Comparison of ENCODE assay signal across 19 cellular contexts in the genomic region with DNA sequence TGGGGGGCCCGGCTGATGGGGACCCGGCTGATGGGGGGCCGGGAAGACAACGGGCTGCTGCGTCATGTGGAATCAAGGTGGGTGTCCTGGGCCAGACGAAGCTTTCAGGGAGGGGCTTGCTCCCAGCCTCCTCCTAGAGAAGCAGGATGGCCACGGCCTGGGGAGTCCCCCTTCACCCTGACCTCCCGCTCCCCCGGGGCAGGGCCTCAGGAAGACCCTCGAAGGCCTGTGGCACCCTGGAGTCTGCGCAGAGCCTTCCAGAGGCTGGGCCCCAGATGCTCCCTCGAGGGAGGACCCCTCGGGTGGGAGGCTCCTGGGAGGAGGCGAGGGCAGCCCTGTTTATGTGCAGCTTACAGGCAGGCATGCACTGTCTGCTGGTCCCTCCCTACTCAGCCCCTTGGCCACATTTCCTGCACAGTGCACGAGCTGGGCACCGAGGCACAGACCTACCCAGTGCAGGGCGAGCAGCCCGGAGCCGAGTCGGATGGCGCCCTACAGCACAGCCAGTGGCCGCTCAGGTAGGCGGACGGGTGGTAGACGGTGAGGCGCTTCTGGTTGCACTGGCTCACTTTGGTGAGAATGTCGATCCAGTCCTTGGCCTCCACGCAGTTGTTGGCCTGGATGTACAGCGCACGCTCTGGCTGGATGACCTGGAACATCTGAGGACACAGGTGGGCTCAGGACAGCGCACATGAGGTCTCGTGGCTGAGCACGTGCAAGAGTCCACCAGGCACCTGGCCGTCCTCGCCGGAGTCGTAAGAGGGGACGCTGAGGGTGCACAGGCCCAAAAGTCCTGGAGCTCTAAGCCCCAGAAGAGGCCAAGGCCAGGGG. TPM values are rescaled to one million over a fixed set of nuclear protein-coding genes. Genes with fewer than 3 reads are reported as not detected.
DNase-seq lines count a peak whose midpoint lies in the region; ATAC-seq and TF ChIP-seq lines count a peak whose summit lies in the region.
"Had no signal": no experiment of that assay in that cellular context is flagged by ENCODE, and none has a peak within 500 bp of the region (broad histone marks: within the 10 kb centered on the region; RNA-seq: fewer than 3 reads in every experiment).

No MANE protein-coding gene starts in this region.

- in situ Hi-C loops in IMR-90 (cut with MboI; ENCODE audit: low sequenced_read_pairs) (no loop called here), gastrocnemius medialis (cut with MboI; ENCODE audit: low sequenced_read_pairs in 4 of 4) (no loop called here)

- 95% methylated on average over 27 of the region's 38 CpGs; no CpG with 5 or more reads in 1 of the 2 experiments for WGBS in IMR-90 (ENCODE audit: extremely low coverage in 2 of 2, insufficient read length in 1 of 2), 2 experiments

- dilution Hi-C loops in IMR-90 (cut with HindIII; ENCODE audit: low sequenced_read_pairs, unreplicated experiment), result no loop called here

- no peak overlapping the region for H2BK120ac ChIP-seq in IMR-90 (ENCODE audit: low read depth, low read length)

- no peak overlapping the region for H2AFZ ChIP-seq in IMR-90 (replicated peaks; ENCODE audit: low read length, poor library complexity)

- H4K5ac ChIP-seq in IMR-90 (ENCODE audit: low read depth, low read length), result no peak overlapping the region

- H3K56ac ChIP-seq in IMR-90 (ENCODE audit: extremely low read depth, insufficient read depth, low read length), result no peak overlapping the region

- peaks cover 14 to 55% of the 10 kb centered on the region in 2 experiments for H3K79me1 ChIP-seq in IMR-90 (ENCODE audit: low read depth in 1 of 2, low read length in 2 of 2)

- H3K4ac ChIP-seq in IMR-90 (ENCODE audit: low read depth, low read length), result no peak overlapping the region

- no peak overlapping the region for H4K91ac ChIP-seq in IMR-90 (ENCODE audit: insufficient read depth, low read depth, low read length)

- H3K27me3 Mint-ChIP-seq in CD14-positive monocyte (ENCODE audit: low read depth in 3 of 3), result peaks cover 0 to 2% (median 0%) of the 10 kb centered on the region in 3 donors
- no peaks in the 10 kb centered on the region for H3K27me3 Mint-ChIP-seq in naive thymus-derived CD4-positive, alpha-beta T cell
- H3K27me3 Mint-ChIP-seq: B cell; CD4-positive, alpha-beta memory T cell; IgD-negative memory B cell had no signal

- no TSS peak for BruUV-seq in IMR-90 (replicated peaks; lab: Mats Ljungman, UMichigan)

- TF ChIP-seq CTCF in CD14-positive monocyte (IDR thresholded peaks at IDR 0.05), result no peak
- TF ChIP-seq CTCF in IMR-90 (conservative IDR thresholded peaks at IDR 0.05; ENCODE audit: low read depth, low read length), result no peak
- TF ChIP-seq CTCF in gastrocnemius medialis (IDR thresholded peaks at IDR 0.05 in 4 of 5, conservative IDR thresholded peaks at IDR 0.05 in 1 of 5), result no peak

- H3K36me3 Mint-ChIP-seq in CD14-positive monocyte, result peaks cover 69 to 76% of the 10 kb centered on the region in 2 donors
- H3K36me3 Mint-ChIP-seq in naive thymus-derived CD4-positive, alpha-beta T cell, result peaks cover 15 to 49% (median 27%) of the 10 kb centered on the region in 5 donors

- CTCF ChIA-PET in IMR-90 (lab: Yijun Ruan, JAX), result no interaction called here
- CTCF ChIA-PET in naive thymus-derived CD4-positive, alpha-beta T cell (lab: Charles Lee), result interaction anchor here (0.6 kb wide), 1 partner anchor 219 kb away, joined by 4 read pairs; no protein-coding TSS in a partner anchor

- intact Hi-C loops in CD14-positive monocyte (cut with micrococcal nuclease), result no loop called here
- intact Hi-C loops in IMR-90 (cut with micrococcal nuclease), result no loop called here
- intact Hi-C loops in naive thymus-derived CD4-positive, alpha-beta T cell (cut with micrococcal nuclease), result loop anchor here in 1 of 2 donors (10.0 kb wide), 1 partner anchor 181 kb away; no protein-coding TSS in a partner anchor
- intact Hi-C loops in gastrocnemius medialis (cut with DNase I; ENCODE audit: low total_unique reads), result no loop called here

- DNase-seq in CD14-positive monocyte (ENCODE audit: low spot score) (peak; percentile 40), IMR-90 (no peak), gastrocnemius medialis (no peak), NCI-H2227 treated with DMSO at 0.1 percent for 48 hours (lab: John Stamatoyannopoulos, UW) (no peak), NCI-H1105 (lab: John Stamatoyannopoulos, UW) (no peak)
- no peak for DNase-seq in naive thymus-derived CD4-positive, alpha-beta T cell
- DNase-seq: ACHN, DMS79, NCI-H1417 treated with DMSO at 0.1 percent for 48 hours, NCI-H2029, NCI-H2171 treated with DMSO at 0.1 percent for 48 hours, NCI-H510A, SJCRH30 had no signal

- peak overlapping the region; percentile 20 for H2AK9ac ChIP-seq in IMR-90 (replicated peaks; ENCODE audit: low read depth, low read length, poor library complexity)

- no peak overlapping the region for H2BK5ac ChIP-seq in IMR-90 (ENCODE audit: low read depth, low read length, poor library complexity, severe bottlenecking)

- no peak overlapping the region for H4K8ac ChIP-seq in IMR-90 (ENCODE audit: low read depth in 2 of 2, low read length in 2 of 2)

- no peak overlapping the region for H3K9ac ChIP-seq in IMR-90 (ENCODE audit: low read depth, low read length)

- no peaks in the 10 kb centered on the region for H3K4me1 Mint-ChIP-seq in CD14-positive monocyte
- peaks cover 0 to 15% (median 5%) of the 10 kb centered on the region in 7 donors for H3K4me1 Mint-ChIP-seq in naive thymus-derived CD4-positive, alpha-beta T cell

- H3K23ac ChIP-seq in IMR-90 (ENCODE audit: low read depth, low read length), result no peak overlapping the region

- no peak overlapping the region for H3K4me2 ChIP-seq in IMR-90 (ENCODE audit: low read depth, low read length)

- H3K27ac Mint-ChIP-seq in CD14-positive monocyte, result peak overlapping the region in 1 of 7 donors; percentile 48
- peak overlapping the region in 1 of 9 donors; percentile 51 for H3K27ac Mint-ChIP-seq in naive thymus-derived CD4-positive, alpha-beta T cell
- H3K27ac Mint-ChIP-seq: B cell had no signal

- H3K27ac ChIP-seq in IMR-90 (ENCODE audit: insufficient read depth, low read length) (no peak overlapping the region), gastrocnemius medialis (no peak overlapping the region)
- H3K27ac ChIP-seq in naive thymus-derived CD4-positive, alpha-beta T cell (ENCODE audit: low read depth, low read length), result no peak overlapping the region
- H3K27ac ChIP-seq: SJCRH30 had no signal

- peaks cover 0 to 5% (median 0%) of the 10 kb centered on the region in 7 donors for H3K9me3 Mint-ChIP-seq in CD14-positive monocyte
- H3K9me3 Mint-ChIP-seq in naive thymus-derived CD4-positive, alpha-beta T cell, result peaks cover 0 to 10% (median 0%) of the 10 kb centered on the region in 11 donors
- H3K9me3 Mint-ChIP-seq: IgD-negative memory B cell had no signal

- peaks cover 7% of the 10 kb centered on the region for H3K9me1 ChIP-seq in IMR-90 (ENCODE audit: insufficient read depth, low read length)

- ATAC-seq in IMR-90 (ENCODE audit: low read depth), result no peak
- ATAC-seq in esophagus mucosa, result peak; percentile 21
- peak; percentile 15 for ATAC-seq in naive thymus-derived CD4-positive, alpha-beta T cell
- ATAC-seq in gastrocnemius medialis, result no peak
- no peak for ATAC-seq in GM19023 (IDR thresholded peaks at IDR 0.05; ENCODE audit: unreplicated experiment)

- H3K9me3 ChIP-seq in IMR-90 (ENCODE audit: control insufficient read depth, insufficient read depth, low read length) (no peaks in the 10 kb centered on the region), gastrocnemius medialis (no peaks in the 10 kb centered on the region)
- no peaks in the 10 kb centered on the region for H3K9me3 ChIP-seq in naive thymus-derived CD4-positive, alpha-beta T cell (ENCODE audit: control insufficient read depth in 2 of 3, low read length in 3 of 3)
- H3K9me3 ChIP-seq: SJCRH30 had no signal

- H3K4me3 ChIP-seq in IMR-90 (ENCODE audit: insufficient read depth, low read depth, low read length) (no peak overlapping the region), gastrocnemius medialis (no peak overlapping the region)
- H3K4me3 ChIP-seq in naive thymus-derived CD4-positive, alpha-beta T cell (ENCODE audit: low read length), result no peak overlapping the region
- H3K4me3 ChIP-seq: SJCRH30 had no signal

- TF ChIP-seq POLR2A in IMR-90 (IDR thresholded peaks at IDR 0.05; ENCODE audit: low read depth, low read length), result no peak
- no peak for TF ChIP-seq POLR2A in gastrocnemius medialis (IDR thresholded peaks at IDR 0.05)

- H2BK20ac ChIP-seq in IMR-90 (ENCODE audit: low read depth, low read length), result no peak overlapping the region

- POLR2A ChIA-PET in IMR-90 (lab: Charles Lee; ENCODE audit: unreplicated experiment), result no interaction called here
- POLR2A ChIA-PET in naive thymus-derived CD4-positive, alpha-beta T cell (lab: Charles Lee), result no interaction called here

- no peak for TF ChIP-seq RAD21 in IMR-90 (IDR thresholded peaks at IDR 0.05; ENCODE audit: low read length)

- H3K4me3 Mint-ChIP-seq in CD14-positive monocyte, result no peak overlapping the region
- H3K4me3 Mint-ChIP-seq in naive thymus-derived CD4-positive, alpha-beta T cell, result no peak overlapping the region
- H3K4me3 Mint-ChIP-seq: B cell, IgD-negative memory B cell had no signal

- H2AK5ac ChIP-seq in IMR-90 (ENCODE audit: low read depth, low read length), result no peak overlapping the region

- H2BK15ac ChIP-seq in IMR-90 (ENCODE audit: low read depth, low read length), result no peak overlapping the region

- no peak overlapping the region for H3K18ac ChIP-seq in IMR-90 (ENCODE audit: low read depth, low read length)

- H3K36me3 ChIP-seq in IMR-90 (ENCODE audit: control insufficient read depth, insufficient read depth, low read length) (peaks cover 65% of the 10 kb centered on the region), gastrocnemius medialis (peaks cover 0 to 24% of the 10 kb centered on the region in 2 donors)
- H3K36me3 ChIP-seq in naive thymus-derived CD4-positive, alpha-beta T cell (ENCODE audit: control insufficient read depth in 2 of 3, insufficient read depth in 3 of 3, low read length in 3 of 3), result peaks cover 20 to 89% (median 45%) of the 10 kb centered on the region in 3 experiments
- H3K36me3 ChIP-seq: SJCRH30 had no signal

- H3K27me3 ChIP-seq in IMR-90 (ENCODE audit: control insufficient read depth, insufficient read depth, low read length) (no peaks in the 10 kb centered on the region), gastrocnemius medialis (no peaks in the 10 kb centered on the region)
- H3K27me3 ChIP-seq in naive thymus-derived CD4-positive, alpha-beta T cell (ENCODE audit: control insufficient read depth in 2 of 2, insufficient read depth in 2 of 2, low read length in 2 of 2), result no peaks in the 10 kb centered on the region
- H3K27me3 ChIP-seq: SJCRH30 had no signal

- H3K4me1 ChIP-seq in IMR-90 (ENCODE audit: control insufficient read depth, insufficient read depth, low read length), result peaks cover 7% of the 10 kb centered on the region
- no peaks in the 10 kb centered on the region for H3K4me1 ChIP-seq in naive thymus-derived CD4-positive, alpha-beta T cell (ENCODE audit: control insufficient read depth in 2 of 2, insufficient read depth in 2 of 2, low read length in 2 of 2)
- H3K4me1 ChIP-seq in gastrocnemius medialis, result peaks cover 10 to 21% of the 10 kb centered on the region in 2 donors

- H3K14ac ChIP-seq in IMR-90 (replicated peaks; ENCODE audit: low read depth, low read length), result no peak overlapping the region

- peaks cover 18% of the 10 kb centered on the region for H4K20me1 ChIP-seq in IMR-90 (ENCODE audit: insufficient read depth, low read length)

RNA-seq across cellular contexts. Expression of gene C13orf46, which starts 22.4 kb away (rescaled TPM):
- polyA plus RNA-seq in CD14-positive monocyte (under 1 TPM in 1 of 2 donors, not detected in 1; 0.05 TPM), IMR-90 (2012; rRNA removed) (2.1 and 2.5 TPM in 2 replicates)
- total RNA-seq in IMR-90 (2012; rRNA removed) (under 0.01 TPM in 2 replicates), esophagus mucosa (0.08 TPM), gastrocnemius medialis (under 1 TPM in 3 of 4 donors, not detected in 1; 0.10 to 0.69 (median 0.15) TPM)
- polyA plus RNA-seq in IMR-90 (2012; cell fraction: cytosol; rRNA removed), result 1.7 and 1.8 TPM in 2 replicates
- polyA plus RNA-seq in IMR-90 (2012; cell fraction: nucleus; rRNA removed; ENCODE audit: low replicate concordance), result 8.9 and 10.0 TPM in 2 replicates
- total RNA-seq in naive thymus-derived CD4-positive, alpha-beta T cell, result 10 to 100 TPM in 4 of 5 experiments, 1 to 10 TPM in 1; 8.0 to 27.0 (median 19.1) TPM
- 1 to 10 TPM; 1.3 to 1.4 TPM for polyA plus RNA-seq in naive thymus-derived CD4-positive, alpha-beta T cell
- total RNA-seq: H4 had no signal

Comparison
In these comparisons a context has a peak if more than half of its experiments do, and no peak if none do; other contexts are left out.
1. ATAC-seq: peak in esophagus mucosa (single experiment) and naive thymus-derived CD4-positive, alpha-beta T cell (single experiment); none in IMR-90 (single experiment), gastrocnemius medialis (0 of 2) and GM19023 (single experiment).